In the genomic region with DNA sequence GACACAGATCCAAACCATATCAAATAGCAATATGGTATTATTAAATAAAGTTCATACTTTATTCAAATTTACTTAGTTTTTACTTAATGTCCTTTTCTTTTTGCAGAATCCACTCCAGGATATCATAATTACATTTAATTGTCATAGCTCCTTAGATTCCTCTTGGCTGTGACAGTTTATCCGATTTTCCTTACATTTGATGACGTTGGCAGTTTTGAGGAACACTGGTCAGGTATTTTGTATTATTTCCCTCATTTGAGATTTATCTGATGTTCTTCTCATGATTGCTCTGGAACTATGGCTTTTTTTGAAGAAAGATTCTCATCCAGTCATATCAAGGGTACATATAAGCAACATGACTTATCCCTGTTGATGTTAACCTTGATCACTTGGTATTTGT, we compare ENCODE assay signal across 27 cellular contexts.
"Had no signal": no experiment of that assay in that cellular context is flagged by ENCODE, and none has a peak within 500 bp of the region (broad histone marks: within the 10 kb centered on the region; RNA-seq: fewer than 3 reads in every experiment).

No MANE protein-coding gene starts in this region.

- H3K27ac ChIP-seq: stomach, suprapubic skin, testis, thoracic aorta, thyroid gland, tibial artery, tibial nerve, transverse colon, upper lobe of left lung, upper lobe of right lung, uterus, vagina had no signal

- H3K9me3 ChIP-seq: stomach, suprapubic skin, testis, thoracic aorta, thyroid gland, tibial artery, tibial nerve, transverse colon, upper lobe of left lung, upper lobe of right lung, uterus, vagina had no signal

- H3K4me3 ChIP-seq: stomach, suprapubic skin, testis, thoracic aorta, thyroid gland, tibial artery, tibial nerve, transverse colon, upper lobe of left lung, upper lobe of right lung, uterus, vagina had no signal

- H3K27me3 ChIP-seq: stomach, suprapubic skin, testis, thyroid gland, tibial artery, tibial nerve, transverse colon, upper lobe of left lung, upper lobe of right lung, uterus, vagina had no signal

- H3K36me3 ChIP-seq: stomach, suprapubic skin, thoracic aorta, thyroid gland, tibial artery, tibial nerve, transverse colon, upper lobe of left lung, upper lobe of right lung, uterus, vagina had no signal

- H3K4me1 ChIP-seq: stomach, suprapubic skin, testis, thyroid gland, tibial artery, tibial nerve, transverse colon, upper lobe of left lung, upper lobe of right lung, uterus, vagina had no signal

- ATAC-seq: stimulated activated effector memory CD8-positive, alpha-beta T cell treated with anti-CD3 and anti-CD28 coated beads, Interleukin-12 subunit alpha, Interleukin-12 subunit beta, amount 100 ng/mL, for 72 hours; stimulated activated memory B cell treated with anti-CD40 and anti-IgM and Interleukin-4, amounts not matched to agents 10 μg/mL and 1 μg/mL and 100 μg/mL, for 72 hours; stimulated activated naive B cell treated with anti-CD40 and anti-IgM and Interleukin-4, amounts not matched to agents 10 μg/mL and 1 μg/mL and 100 μg/mL, for 72 hours; stimulated activated naive CD8-positive, alpha-beta T cell treated with anti-CD3 and anti-CD28 coated beads, Interleukin-15, amount 100 ng/mL, for 72 hours; stimulated activated naive CD8-positive, alpha-beta T cell treated with anti-CD3 and anti-CD28 coated beads, Interleukin-15, Interleukin-2, amounts not matched to agents 100 U/mL and 50 U/mL, for 24 hours; upper lobe of right lung had no signal

- DNase-seq: stimulated activated CD4-positive, alpha-beta T cell treated with anti-CD3 and anti-CD28 coated beads, Interleukin-2, amount 100 ng/mL, for 48 hours; stimulated activated CD4-positive, alpha-beta T cell treated with anti-CD3 and anti-CD28 coated beads, Interleukin-4, amount 100 ng/mL, for 1 hour; stimulated activated CD4-positive, alpha-beta T cell treated with anti-CD3 and anti-CD28 coated beads, Interleukin-4, amount 100 ng/mL, for 24 hours; stimulated activated CD4-positive, alpha-beta T cell treated with anti-CD3 and anti-CD28 coated beads, Interleukin-4, amount 100 ng/mL, for 4 hours; stimulated activated CD8-positive, alpha-beta memory T cell treated with anti-CD3 and anti-CD28 coated beads, Interleukin-4, amount 100 ng/mL, for 48 hours; stimulated activated naive B cell treated with anti-CD40 and anti-IgM and Interleukin-4, amounts not matched to agents 10 μg/mL and 1 μg/mL and 100 μg/mL, for 72 hours; stimulated activated naive CD4-positive, alpha-beta T cell; stimulated activated naive CD4-positive, alpha-beta T cell treated with Interleukin-2 at 50 U/mL for 16 hours; stimulated activated naive CD8-positive, alpha-beta T cell treated with anti-CD3 and anti-CD28 coated beads, Interleukin-15, amount 100 ng/mL, for 72 hours; stimulated activated naive CD8-positive, alpha-beta T cell treated with anti-CD3 and anti-CD28 coated beads, Interleukin-15, Interleukin-2, amounts not matched to agents 100 U/mL and 50 U/mL, for 24 hours; stomach; substantia nigra; testis; thyroid gland; tibial artery; transverse colon; trophoblast cell; upper lobe of left lung; upper lobe of right lung; uterus had no signal

- FAIRE-seq: urothelium cell line had no signal
